Comparison of ENCODE assay signal across 1 cellular context in the genomic region with DNA sequence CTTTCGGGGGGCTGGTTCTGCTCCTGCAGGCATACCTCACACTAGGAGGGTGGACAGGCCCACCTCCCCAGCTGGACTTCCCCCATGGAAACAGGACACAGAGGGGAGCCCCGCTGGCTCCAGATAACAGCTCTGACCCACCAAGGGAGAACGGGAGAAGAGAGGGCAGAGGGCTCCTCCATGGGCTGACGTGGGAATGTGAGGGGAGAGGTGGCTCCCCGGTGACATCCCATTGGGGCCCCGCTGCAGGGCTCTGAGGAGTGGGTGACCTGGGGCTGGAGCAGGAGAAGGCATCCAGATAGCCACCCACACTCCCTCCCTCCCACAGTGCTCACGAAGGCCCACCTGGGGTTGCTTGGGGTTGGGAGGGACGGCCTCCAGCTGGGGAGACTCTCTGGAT.
TF ChIP-seq lines count a peak whose summit lies in the region.

No MANE protein-coding gene starts in this region.

TF ChIP-seq in K562, 482 proteins besides CTCF, POLR2A, EP300 and RAD21 (continued from another document):
- TF ChIP-seq, protein P1, sequence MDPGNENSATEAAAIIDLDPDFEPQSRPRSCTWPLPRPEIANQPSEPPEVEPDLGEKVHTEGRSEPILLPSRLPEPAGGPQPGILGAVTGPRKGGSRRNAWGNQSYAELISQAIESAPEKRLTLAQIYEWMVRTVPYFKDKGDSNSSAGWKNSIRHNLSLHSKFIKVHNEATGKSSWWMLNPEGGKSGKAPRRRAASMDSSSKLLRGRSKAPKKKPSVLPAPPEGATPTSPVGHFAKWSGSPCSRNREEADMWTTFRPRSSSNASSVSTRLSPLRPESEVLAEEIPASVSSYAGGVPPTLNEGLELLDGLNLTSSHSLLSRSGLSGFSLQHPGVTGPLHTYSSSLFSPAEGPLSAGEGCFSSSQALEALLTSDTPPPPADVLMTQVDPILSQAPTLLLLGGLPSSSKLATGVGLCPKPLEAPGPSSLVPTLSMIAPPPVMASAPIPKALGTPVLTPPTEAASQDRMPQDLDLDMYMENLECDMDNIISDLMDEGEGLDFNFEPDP (CRISPR knock-in tag; IDR thresholded peaks at IDR 0.05) = no peak
- TF ChIP-seq ZNF764 (CRISPR knock-in tag; IDR thresholded peaks at IDR 0.05; ENCODE audit: low read depth) = no peak
- TF ChIP-seq RHOXF2B (CRISPR knock-in tag; conservative IDR thresholded peaks at IDR 0.05) = no peak
- TF ChIP-seq, protein P2, sequence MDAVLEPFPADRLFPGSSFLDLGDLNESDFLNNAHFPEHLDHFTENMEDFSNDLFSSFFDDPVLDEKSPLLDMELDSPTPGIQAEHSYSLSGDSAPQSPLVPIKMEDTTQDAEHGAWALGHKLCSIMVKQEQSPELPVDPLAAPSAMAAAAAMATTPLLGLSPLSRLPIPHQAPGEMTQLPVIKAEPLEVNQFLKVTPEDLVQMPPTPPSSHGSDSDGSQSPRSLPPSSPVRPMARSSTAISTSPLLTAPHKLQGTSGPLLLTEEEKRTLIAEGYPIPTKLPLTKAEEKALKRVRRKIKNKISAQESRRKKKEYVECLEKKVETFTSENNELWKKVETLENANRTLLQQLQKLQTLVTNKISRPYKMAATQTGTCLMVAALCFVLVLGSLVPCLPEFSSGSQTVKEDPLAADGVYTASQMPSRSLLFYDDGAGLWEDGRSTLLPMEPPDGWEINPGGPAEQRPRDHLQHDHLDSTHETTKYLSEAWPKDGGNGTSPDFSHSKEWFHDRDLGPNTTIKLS (IDR thresholded peaks at IDR 0.05; ENCODE audit: borderline replicate concordance, low read depth) = no peak
- TF ChIP-seq BRF1 (IDR thresholded peaks at IDR 0.05; ENCODE audit: borderline replicate concordance, extremely low read depth, insufficient read length) = no peak
- no peak for TF ChIP-seq ZNF584 (CRISPR knock-in tag; IDR thresholded peaks at IDR 0.05; ENCODE audit: low read depth)
- TF ChIP-seq SREBF1 (IDR thresholded peaks at IDR 0.05; ENCODE audit: borderline replicate concordance, low read depth, low read length) = no peak
- TF ChIP-seq TAF15 (IDR thresholded peaks at IDR 0.05; ENCODE audit: low read depth, low read length) = no peak
